Comparison of ENCODE assay signal across 1 cellular context in the genomic region with DNA sequence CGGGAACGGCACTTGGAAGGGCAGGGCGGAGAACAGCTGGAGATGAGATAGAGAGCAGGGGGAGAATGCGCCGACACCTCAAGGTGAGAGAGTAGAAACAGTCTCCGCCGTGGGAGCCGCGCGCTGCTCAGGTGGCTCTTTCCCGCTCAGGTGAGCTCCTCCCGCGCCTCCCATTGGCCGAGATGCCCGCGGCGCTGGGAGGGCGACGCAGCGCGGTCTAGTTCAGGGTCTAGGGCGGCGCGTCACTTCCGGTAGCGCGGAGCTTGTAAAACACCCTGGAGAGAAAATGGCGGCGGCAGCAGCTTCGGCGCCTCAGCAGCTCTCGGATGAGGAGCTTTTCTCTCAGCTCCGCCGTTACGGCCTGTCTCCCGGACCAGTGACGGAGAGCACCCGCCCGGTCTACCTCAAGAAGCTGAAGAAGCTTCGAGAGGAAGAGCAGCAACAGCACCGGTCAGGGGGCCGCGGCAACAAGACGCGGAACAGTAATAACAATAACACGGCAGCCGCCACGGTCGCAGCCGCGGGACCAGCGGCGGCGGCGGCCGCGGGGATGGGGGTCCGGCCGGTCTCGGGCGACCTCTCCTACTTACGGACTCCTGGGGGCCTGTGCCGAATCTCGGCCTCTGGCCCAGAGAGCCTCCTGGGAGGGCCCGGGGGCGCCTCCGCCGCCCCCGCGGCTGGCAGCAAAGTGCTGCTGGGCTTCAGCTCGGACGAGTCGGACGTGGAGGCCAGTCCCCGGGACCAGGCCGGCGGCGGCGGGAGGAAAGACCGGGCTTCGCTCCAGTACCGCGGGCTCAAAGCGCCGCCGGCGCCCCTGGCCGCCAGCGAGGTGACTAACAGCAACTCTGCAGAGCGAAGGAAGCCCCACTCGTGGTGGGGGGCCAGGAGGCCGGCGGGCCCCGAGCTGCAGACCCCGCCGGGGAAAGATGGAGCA.
TF ChIP-seq lines count a peak whose summit lies in the region.

A gene (plus strand): TSS at position 273 of the 934 bp plus-strand sequence. CDS start 14 bp downstream, at position 287.

TF ChIP-seq in HEK293, 187 proteins besides CTCF, POLR2A, EP300 and RAD21 (continued from another document and continues in another):
- TF ChIP-seq, protein P1, sequence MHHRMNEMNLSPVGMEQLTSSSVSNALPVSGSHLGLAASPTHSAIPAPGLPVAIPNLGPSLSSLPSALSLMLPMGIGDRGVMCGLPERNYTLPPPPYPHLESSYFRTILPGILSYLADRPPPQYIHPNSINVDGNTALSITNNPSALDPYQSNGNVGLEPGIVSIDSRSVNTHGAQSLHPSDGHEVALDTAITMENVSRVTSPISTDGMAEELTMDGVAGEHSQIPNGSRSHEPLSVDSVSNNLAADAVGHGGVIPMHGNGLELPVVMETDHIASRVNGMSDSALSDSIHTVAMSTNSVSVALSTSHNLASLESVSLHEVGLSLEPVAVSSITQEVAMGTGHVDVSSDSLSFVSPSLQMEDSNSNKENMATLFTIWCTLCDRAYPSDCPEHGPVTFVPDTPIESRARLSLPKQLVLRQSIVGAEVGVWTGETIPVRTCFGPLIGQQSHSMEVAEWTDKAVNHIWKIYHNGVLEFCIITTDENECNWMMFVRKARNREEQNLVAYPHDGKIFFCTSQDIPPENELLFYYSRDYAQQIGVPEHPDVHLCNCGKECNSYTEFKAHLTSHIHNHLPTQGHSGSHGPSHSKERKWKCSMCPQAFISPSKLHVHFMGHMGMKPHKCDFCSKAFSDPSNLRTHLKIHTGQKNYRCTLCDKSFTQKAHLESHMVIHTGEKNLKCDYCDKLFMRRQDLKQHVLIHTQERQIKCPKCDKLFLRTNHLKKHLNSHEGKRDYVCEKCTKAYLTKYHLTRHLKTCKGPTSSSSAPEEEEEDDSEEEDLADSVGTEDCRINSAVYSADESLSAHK (tag by site-specific recombination; IDR thresholded peaks at IDR 0.05) = peak; percentile 78
- TF ChIP-seq ZNF350 (tag by site-specific recombination; IDR thresholded peaks at IDR 0.05) (no peak), ZNF433 (tag by site-specific recombination; IDR thresholded peaks at IDR 0.05; ENCODE audit: low read depth) (no peak), ZBTB21 (tag by site-specific recombination; IDR thresholded peaks at IDR 0.05) (peak; percentile 50; the same call in 1 of the 2 replicates), ZNF335 (tag by site-specific recombination; conservative IDR thresholded peaks at IDR 0.05) (peak; percentile 70; the same call in 1 of the 2 replicates), ZNF48 (tag by site-specific recombination; IDR thresholded peaks at IDR 0.05) (no peak), GLI4 (tag by site-specific recombination; IDR thresholded peaks at IDR 0.05) (no peak), ZFP69B (tag by site-specific recombination; IDR thresholded peaks at IDR 0.05) (no peak), ZFP3 (tag by site-specific recombination; IDR thresholded peaks at IDR 0.05; ENCODE audit: low read depth) (no peak), ZNF664 (tag by site-specific recombination; IDR thresholded peaks at IDR 0.05) (no peak), ZNF426 (tag by site-specific recombination; IDR thresholded peaks at IDR 0.05) (no peak), ZFP41 (tag by site-specific recombination; IDR thresholded peaks at IDR 0.05; ENCODE audit: borderline replicate concordance) (no peak), ZNF585B (tag by site-specific recombination; IDR thresholded peaks at IDR 0.05) (no peak), ZNF292 (tag by site-specific recombination; IDR thresholded peaks at IDR 0.05; ENCODE audit: borderline replicate concordance, low read depth) (no peak), BCL11A (tag by site-specific recombination; IDR thresholded peaks at IDR 0.05; ENCODE audit: low read depth) (no peak), SP7 (tag by site-specific recombination; IDR thresholded peaks at IDR 0.05) (peak; percentile 83), ZNF302 (tag by site-specific recombination; IDR thresholded peaks at IDR 0.05; ENCODE audit: low read depth) (no peak), KLF16 (tag by site-specific recombination; IDR thresholded peaks at IDR 0.05) (0 out of 2 replicates have a peak, but pooled peaks have one; percentile 12), ZSCAN30 (tag by site-specific recombination; IDR thresholded peaks at IDR 0.05) (peak; percentile 11; the same call in 1 of the 2 replicates), ZNF510 (tag by site-specific recombination; IDR thresholded peaks at IDR 0.05; ENCODE audit: insufficient replicate concordance) (no peak), MEIS1 (CRISPR knock-in tag; IDR thresholded peaks at IDR 0.05; ENCODE audit: borderline replicate concordance) (no peak), ZNF529 (tag by site-specific recombination; IDR thresholded peaks at IDR 0.05; ENCODE audit: insufficient replicate concordance) (no peak), ZNF610 (tag by site-specific recombination; IDR thresholded peaks at IDR 0.05; ENCODE audit: borderline replicate concordance) (no peak; the same call in 1 of the 2 replicates), BCL11B (tag by site-specific recombination; IDR thresholded peaks at IDR 0.05; ENCODE audit: low read depth) (no peak), ZNF10 (tag by site-specific recombination; IDR thresholded peaks at IDR 0.05) (no peak), SALL2 (tag by site-specific recombination; IDR thresholded peaks at IDR 0.05; ENCODE audit: borderline replicate concordance) (no peak), ZNF184 (tag by site-specific recombination; IDR thresholded peaks at IDR 0.05) (no peak), ZSCAN23 (tag by site-specific recombination; IDR thresholded peaks at IDR 0.05) (no peak), ZNF596 (tag by site-specific recombination; IDR thresholded peaks at IDR 0.05) (no peak), ZNF791 (tag by site-specific recombination; IDR thresholded peaks at IDR 0.05) (no peak), ZNF366 (tag by site-specific recombination; conservative IDR thresholded peaks at IDR 0.05) (peak; percentile 55), ZNF37A (tag by site-specific recombination; IDR thresholded peaks at IDR 0.05) (no peak)
- TF ChIP-seq, protein P2, sequence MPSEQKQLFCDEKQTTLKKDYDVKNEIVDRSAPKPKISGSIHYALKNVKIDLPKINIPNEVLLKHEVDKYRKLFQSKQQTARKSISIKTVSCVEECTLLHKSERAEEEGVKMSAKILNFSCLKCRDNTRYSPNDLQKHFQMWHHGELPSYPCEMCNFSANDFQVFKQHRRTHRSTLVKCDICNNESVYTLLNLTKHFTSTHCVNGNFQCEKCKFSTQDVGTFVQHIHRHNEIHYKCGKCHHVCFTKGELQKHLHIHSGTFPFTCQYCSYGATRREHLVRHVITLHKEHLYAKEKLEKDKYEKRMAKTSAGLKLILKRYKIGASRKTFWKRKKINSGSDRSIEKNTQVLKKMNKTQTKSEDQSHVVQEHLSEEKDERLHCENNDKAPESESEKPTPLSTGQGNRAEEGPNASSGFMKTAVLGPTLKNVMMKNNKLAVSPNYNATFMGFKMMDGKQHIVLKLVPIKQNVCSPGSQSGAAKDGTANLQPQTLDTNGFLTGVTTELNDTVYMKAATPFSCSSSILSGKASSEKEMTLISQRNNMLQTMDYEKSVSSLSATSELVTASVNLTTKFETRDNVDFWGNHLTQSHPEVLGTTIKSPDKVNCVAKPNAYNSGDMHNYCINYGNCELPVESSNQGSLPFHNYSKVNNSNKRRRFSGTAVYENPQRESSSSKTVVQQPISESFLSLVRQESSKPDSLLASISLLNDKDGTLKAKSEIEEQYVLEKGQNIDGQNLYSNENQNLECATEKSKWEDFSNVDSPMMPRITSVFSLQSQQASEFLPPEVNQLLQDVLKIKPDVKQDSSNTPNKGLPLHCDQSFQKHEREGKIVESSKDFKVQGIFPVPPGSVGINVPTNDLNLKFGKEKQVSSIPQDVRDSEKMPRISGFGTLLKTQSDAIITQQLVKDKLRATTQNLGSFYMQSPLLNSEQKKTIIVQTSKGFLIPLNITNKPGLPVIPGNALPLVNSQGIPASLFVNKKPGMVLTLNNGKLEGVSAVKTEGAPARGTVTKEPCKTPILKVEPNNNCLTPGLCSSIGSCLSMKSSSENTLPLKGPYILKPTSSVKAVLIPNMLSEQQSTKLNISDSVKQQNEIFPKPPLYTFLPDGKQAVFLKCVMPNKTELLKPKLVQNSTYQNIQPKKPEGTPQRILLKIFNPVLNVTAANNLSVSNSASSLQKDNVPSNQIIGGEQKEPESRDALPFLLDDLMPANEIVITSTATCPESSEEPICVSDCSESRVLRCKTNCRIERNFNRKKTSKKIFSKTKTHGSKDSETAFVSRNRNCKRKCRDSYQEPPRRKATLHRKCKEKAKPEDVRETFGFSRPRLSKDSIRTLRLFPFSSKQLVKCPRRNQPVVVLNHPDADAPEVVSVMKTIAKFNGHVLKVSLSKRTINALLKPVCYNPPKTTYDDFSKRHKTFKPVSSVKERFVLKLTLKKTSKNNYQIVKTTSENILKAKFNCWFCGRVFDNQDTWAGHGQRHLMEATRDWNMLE (tag by site-specific recombination; conservative IDR thresholded peaks at IDR 0.05; ENCODE audit: low read depth) = peak; percentile 57
- TF ChIP-seq, protein P3, sequence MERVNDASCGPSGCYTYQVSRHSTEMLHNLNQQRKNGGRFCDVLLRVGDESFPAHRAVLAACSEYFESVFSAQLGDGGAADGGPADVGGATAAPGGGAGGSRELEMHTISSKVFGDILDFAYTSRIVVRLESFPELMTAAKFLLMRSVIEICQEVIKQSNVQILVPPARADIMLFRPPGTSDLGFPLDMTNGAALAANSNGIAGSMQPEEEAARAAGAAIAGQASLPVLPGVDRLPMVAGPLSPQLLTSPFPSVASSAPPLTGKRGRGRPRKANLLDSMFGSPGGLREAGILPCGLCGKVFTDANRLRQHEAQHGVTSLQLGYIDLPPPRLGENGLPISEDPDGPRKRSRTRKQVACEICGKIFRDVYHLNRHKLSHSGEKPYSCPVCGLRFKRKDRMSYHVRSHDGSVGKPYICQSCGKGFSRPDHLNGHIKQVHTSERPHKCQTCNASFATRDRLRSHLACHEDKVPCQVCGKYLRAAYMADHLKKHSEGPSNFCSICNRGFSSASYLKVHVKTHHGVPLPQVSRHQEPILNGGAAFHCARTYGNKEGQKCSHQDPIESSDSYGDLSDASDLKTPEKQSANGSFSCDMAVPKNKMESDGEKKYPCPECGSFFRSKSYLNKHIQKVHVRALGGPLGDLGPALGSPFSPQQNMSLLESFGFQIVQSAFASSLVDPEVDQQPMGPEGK (tag by site-specific recombination; IDR thresholded peaks at IDR 0.05) = peak; percentile 73
- TF ChIP-seq, protein P4, sequence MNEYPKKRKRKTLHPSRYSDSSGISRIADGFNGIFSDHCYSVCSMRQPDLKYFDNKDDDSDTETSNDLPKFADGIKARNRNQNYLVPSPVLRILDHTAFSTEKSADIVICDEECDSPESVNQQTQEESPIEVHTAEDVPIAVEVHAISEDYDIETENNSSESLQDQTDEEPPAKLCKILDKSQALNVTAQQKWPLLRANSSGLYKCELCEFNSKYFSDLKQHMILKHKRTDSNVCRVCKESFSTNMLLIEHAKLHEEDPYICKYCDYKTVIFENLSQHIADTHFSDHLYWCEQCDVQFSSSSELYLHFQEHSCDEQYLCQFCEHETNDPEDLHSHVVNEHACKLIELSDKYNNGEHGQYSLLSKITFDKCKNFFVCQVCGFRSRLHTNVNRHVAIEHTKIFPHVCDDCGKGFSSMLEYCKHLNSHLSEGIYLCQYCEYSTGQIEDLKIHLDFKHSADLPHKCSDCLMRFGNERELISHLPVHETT (tag by site-specific recombination; IDR thresholded peaks at IDR 0.05) = peak; percentile 47; the same call in 1 of the 2 replicates
- TF ChIP-seq, protein P5, sequence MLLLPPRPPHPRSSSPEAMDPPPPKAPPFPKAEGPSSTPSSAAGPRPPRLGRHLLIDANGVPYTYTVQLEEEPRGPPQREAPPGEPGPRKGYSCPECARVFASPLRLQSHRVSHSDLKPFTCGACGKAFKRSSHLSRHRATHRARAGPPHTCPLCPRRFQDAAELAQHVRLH (tag by site-specific recombination; IDR thresholded peaks at IDR 0.05) = peak; percentile 95
- TF ChIP-seq, protein P6, sequence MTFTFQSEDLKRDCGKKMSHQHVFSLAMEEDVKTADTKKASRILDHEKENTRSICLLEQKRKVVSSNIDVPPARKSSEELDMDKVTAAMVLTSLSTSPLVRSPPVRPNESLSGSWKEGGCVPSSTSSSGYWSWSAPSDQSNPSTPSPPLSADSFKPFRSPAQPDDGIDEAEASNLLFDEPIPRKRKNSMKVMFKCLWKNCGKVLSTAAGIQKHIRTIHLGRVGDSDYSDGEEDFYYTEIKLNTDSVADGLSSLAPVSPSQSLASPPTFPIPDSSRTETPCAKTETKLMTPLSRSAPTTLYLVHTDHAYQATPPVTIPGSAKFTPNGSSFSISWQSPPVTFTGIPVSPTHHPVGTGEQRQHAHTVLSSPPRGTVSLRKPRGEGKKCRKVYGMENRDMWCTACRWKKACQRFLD (tag by site-specific recombination; IDR thresholded peaks at IDR 0.05) = no peak
- TF ChIP-seq, protein P7, sequence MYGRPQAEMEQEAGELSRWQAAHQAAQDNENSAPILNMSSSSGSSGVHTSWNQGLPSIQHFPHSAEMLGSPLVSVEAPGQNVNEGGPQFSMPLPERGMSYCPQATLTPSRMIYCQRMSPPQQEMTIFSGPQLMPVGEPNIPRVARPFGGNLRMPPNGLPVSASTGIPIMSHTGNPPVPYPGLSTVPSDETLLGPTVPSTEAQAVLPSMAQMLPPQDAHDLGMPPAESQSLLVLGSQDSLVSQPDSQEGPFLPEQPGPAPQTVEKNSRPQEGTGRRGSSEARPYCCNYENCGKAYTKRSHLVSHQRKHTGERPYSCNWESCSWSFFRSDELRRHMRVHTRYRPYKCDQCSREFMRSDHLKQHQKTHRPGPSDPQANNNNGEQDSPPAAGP (tag by site-specific recombination; IDR thresholded peaks at IDR 0.05) = peak; percentile 65
- TF ChIP-seq, protein P8, sequence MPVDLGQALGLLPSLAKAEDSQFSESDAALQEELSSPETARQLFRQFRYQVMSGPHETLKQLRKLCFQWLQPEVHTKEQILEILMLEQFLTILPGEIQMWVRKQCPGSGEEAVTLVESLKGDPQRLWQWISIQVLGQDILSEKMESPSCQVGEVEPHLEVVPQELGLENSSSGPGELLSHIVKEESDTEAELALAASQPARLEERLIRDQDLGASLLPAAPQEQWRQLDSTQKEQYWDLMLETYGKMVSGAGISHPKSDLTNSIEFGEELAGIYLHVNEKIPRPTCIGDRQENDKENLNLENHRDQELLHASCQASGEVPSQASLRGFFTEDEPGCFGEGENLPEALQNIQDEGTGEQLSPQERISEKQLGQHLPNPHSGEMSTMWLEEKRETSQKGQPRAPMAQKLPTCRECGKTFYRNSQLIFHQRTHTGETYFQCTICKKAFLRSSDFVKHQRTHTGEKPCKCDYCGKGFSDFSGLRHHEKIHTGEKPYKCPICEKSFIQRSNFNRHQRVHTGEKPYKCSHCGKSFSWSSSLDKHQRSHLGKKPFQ (tag by site-specific recombination; IDR thresholded peaks at IDR 0.05) = no peak; the same call in 1 of the 2 replicates
- TF ChIP-seq, protein P9, sequence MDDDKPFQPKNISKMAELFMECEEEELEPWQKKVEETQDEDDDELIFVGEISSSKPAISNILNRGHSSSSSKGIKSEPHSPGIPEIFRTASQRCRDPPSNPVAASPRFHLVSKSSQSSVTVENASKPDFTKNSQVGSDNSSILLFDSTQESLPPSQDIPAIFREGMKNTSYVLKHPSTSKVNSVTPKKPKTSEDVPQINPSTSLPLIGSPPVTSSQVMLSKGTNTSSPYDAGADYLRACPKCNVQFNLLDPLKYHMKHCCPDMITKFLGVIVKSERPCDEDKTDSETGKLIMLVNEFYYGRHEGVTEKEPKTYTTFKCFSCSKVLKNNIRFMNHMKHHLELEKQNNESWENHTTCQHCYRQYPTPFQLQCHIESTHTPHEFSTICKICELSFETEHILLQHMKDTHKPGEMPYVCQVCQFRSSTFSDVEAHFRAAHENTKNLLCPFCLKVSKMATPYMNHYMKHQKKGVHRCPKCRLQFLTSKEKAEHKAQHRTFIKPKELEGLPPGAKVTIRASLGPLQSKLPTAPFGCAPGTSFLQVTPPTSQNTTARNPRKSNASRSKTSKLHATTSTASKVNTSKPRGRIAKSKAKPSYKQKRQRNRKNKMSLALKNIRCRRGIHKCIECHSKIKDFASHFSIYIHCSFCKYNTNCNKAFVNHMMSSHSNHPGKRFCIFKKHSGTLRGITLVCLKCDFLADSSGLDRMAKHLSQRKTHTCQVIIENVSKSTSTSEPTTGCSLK (tag by site-specific recombination; IDR thresholded peaks at IDR 0.05) = no peak
